ENCODE assay signal across 30 cellular contexts in genomic region chr11:44005956-44006355, GRCh38. TPM values are rescaled to one million over a fixed set of nuclear protein-coding genes. Genes with fewer than 3 reads are reported as not detected.
DNase-seq lines count a peak whose midpoint lies in the region; ATAC-seq and TF ChIP-seq lines count a peak whose summit lies in the region.
"Had no signal": no experiment of that assay in that cellular context is flagged by ENCODE, and none has a peak within 500 bp of the region (broad histone marks: within the 10 kb centered on the region; RNA-seq: fewer than 3 reads in every experiment).

No MANE protein-coding gene starts in this region.

- H3K79me2 ChIP-seq in OCI-LY3 (ENCODE audit: low read length) = peaks cover 15% of the 10 kb centered on the region
- H3K79me2 ChIP-seq: parathyroid adenoma had no signal

- 84 to 88% methylated on average over 1 of the region's 1 CpG for WGBS in sigmoid colon, 2 donors

- H3K27ac ChIP-seq in OCI-LY3 (ENCODE audit: low read length) = peak overlapping the region; percentile 97
- no peak overlapping the region for H3K27ac ChIP-seq in sigmoid colon
- H3K27ac ChIP-seq: parathyroid adenoma had no signal

- TF ChIP-seq EP300 in sigmoid colon (IDR thresholded peaks at IDR 0.05) = no peak

- H3K4me2 ChIP-seq in OCI-LY3 (ENCODE audit: low read length) = peak overlapping the region; percentile 54

- H3K27me3 ChIP-seq in OCI-LY3 (ENCODE audit: low read depth, low read length) = no peaks in the 10 kb centered on the region
- no peaks in the 10 kb centered on the region for H3K27me3 ChIP-seq in sigmoid colon
- H3K27me3 ChIP-seq: BE2C, tibial nerve had no signal

- H3K9me3 Mint-ChIP-seq in glutamatergic neuron (ENCODE audit: unreplicated experiment) = peaks cover 6% of the 10 kb centered on the region
- H3K9me3 Mint-ChIP-seq: activated CD4-positive, alpha-beta memory T cell treated with anti-CD3 and anti-CD28 coated beads for 36 hours; activated naive CD4-positive, alpha-beta T cell treated with anti-CD3 and anti-CD28 coated beads, Interleukin-2, amount 50 U/mL, for 24 hours; activated T-helper 2 cell treated with anti-CD3 and anti-CD28 coated beads, Interferon-gamma antibody, Interleukin-2, Interleukin-4, amounts not matched to agents 10 μg/mL and 5 μg/mL and 100 μg/mL, durations not matched to agents 14 hours and 24 hours and 36 hours; CD8-positive, alpha-beta memory T cell; natural killer cell treated with Interleukin-12 subunit alpha and Interleukin-12 subunit beta and Interleukin-15 and Interleukin-18, amount 100 ng/mL, for 72 hours; T-helper 2 cell treated with Interferon-gamma antibody and Interleukin-4, amounts not matched to agents 5 μg/mL and 100 μg/mL, for 36 hours had no signal

- ATAC-seq in GM19455 (IDR thresholded peaks at IDR 0.05; ENCODE audit: unreplicated experiment) = no peak
- no peak for ATAC-seq in HG02763 (IDR thresholded peaks at IDR 0.05; ENCODE audit: unreplicated experiment)
- ATAC-seq: HCT116; natural killer cell treated with Interleukin-12 subunit alpha and Interleukin-12 subunit beta and Interleukin-15 and Interleukin-18, amount 100 ng/mL, for 72 hours had no signal

- peaks cover 72% of the 10 kb centered on the region for H3K4me1 ChIP-seq in OCI-LY3 (ENCODE audit: low read length)
- no peaks in the 10 kb centered on the region for H3K4me1 ChIP-seq in sigmoid colon
- H3K4me1 ChIP-seq: parathyroid adenoma had no signal

- H3K4me3 ChIP-seq in OCI-LY3 (ENCODE audit: low read length) (peak overlapping the region; percentile 22; the same call in 1 of the 2 replicates), sigmoid colon (no peak overlapping the region)
- H3K4me3 ChIP-seq: tibial nerve had no signal

- no peak overlapping the region for H3K4me3 Mint-ChIP-seq in glutamatergic neuron (ENCODE audit: unreplicated experiment)
- H3K4me3 Mint-ChIP-seq: activated CD4-positive, alpha-beta memory T cell treated with anti-CD3 and anti-CD28 coated beads for 36 hours; activated naive CD4-positive, alpha-beta T cell treated with anti-CD3 and anti-CD28 coated beads, Interleukin-2, amount 50 U/mL, for 24 hours; CD8-positive, alpha-beta memory T cell; natural killer cell treated with Interleukin-12 subunit alpha and Interleukin-12 subunit beta and Interleukin-15 and Interleukin-18, amount 100 ng/mL, for 72 hours; T-helper 2 cell treated with Interferon-gamma antibody and Interleukin-4, amounts not matched to agents 5 μg/mL and 100 μg/mL, for 36 hours had no signal

- intact Hi-C loops in sigmoid colon (cut with DNase I) = no loop called here

- H3K9ac ChIP-seq in OCI-LY3 (ENCODE audit: low read length) = peak overlapping the region; percentile 80
- H3K9ac ChIP-seq: parathyroid adenoma had no signal

- no peaks in the 10 kb centered on the region for H3K36me3 Mint-ChIP-seq in glutamatergic neuron (ENCODE audit: unreplicated experiment)
- H3K36me3 Mint-ChIP-seq: activated CD4-positive, alpha-beta memory T cell treated with anti-CD3 and anti-CD28 coated beads for 36 hours; activated naive CD4-positive, alpha-beta T cell treated with anti-CD3 and anti-CD28 coated beads, Interleukin-2, amount 50 U/mL, for 24 hours; CD8-positive, alpha-beta memory T cell; natural killer cell treated with Interleukin-12 subunit alpha and Interleukin-12 subunit beta and Interleukin-15 and Interleukin-18, amount 100 ng/mL, for 72 hours had no signal

- H3K36me3 ChIP-seq in OCI-LY3 (replicated peaks; ENCODE audit: low read depth, low read length) (no peaks in the 10 kb centered on the region), sigmoid colon (no peaks in the 10 kb centered on the region)
- H3K36me3 ChIP-seq: BE2C, tibial nerve had no signal

- no peak overlapping the region for H3K27ac Mint-ChIP-seq in glutamatergic neuron (ENCODE audit: unreplicated experiment)
- H3K27ac Mint-ChIP-seq: activated CD4-positive, alpha-beta memory T cell treated with anti-CD3 and anti-CD28 coated beads for 36 hours; activated naive CD4-positive, alpha-beta T cell treated with anti-CD3 and anti-CD28 coated beads, Interleukin-2, amount 50 U/mL, for 24 hours; activated T-helper 2 cell treated with anti-CD3 and anti-CD28 coated beads, Interferon-gamma antibody, Interleukin-2, Interleukin-4, amounts not matched to agents 10 μg/mL and 5 μg/mL and 100 μg/mL, durations not matched to agents 14 hours and 24 hours and 36 hours; natural killer cell treated with Interleukin-12 subunit alpha and Interleukin-12 subunit beta and Interleukin-15 and Interleukin-18, amount 100 ng/mL, for 72 hours; T-helper 2 cell treated with Interferon-gamma antibody and Interleukin-4, amounts not matched to agents 5 μg/mL and 100 μg/mL, for 36 hours had no signal

- H3K9me3 ChIP-seq in OCI-LY3 (ENCODE audit: insufficient read depth, low read length) (no peaks in the 10 kb centered on the region), sigmoid colon (no peaks in the 10 kb centered on the region)
- H3K9me3 ChIP-seq: BE2C, tibial nerve had no signal

- H3K4me1 Mint-ChIP-seq in glutamatergic neuron (ENCODE audit: low read depth, unreplicated experiment) = peaks cover 23% of the 10 kb centered on the region
- H3K4me1 Mint-ChIP-seq: activated naive CD4-positive, alpha-beta T cell treated with anti-CD3 and anti-CD28 coated beads, Interleukin-2, amount 50 U/mL, for 24 hours; CD8-positive, alpha-beta memory T cell had no signal

- no peak for TF ChIP-seq CTCF in OCI-LY3 (IDR thresholded peaks at IDR 0.05; ENCODE audit: low read depth, low read length)
- no peak for TF ChIP-seq CTCF in glutamatergic neuron (IDR thresholded peaks at IDR 0.05; ENCODE audit: partially characterized antibody, unreplicated experiment)
- no peak for TF ChIP-seq CTCF in sigmoid colon (IDR thresholded peaks at IDR 0.05)

- H3K27me3 Mint-ChIP-seq in glutamatergic neuron (ENCODE audit: unreplicated experiment) = peaks cover 6% of the 10 kb centered on the region
- H3K27me3 Mint-ChIP-seq: activated naive CD4-positive, alpha-beta T cell treated with anti-CD3 and anti-CD28 coated beads, Interleukin-2, amount 50 U/mL, for 24 hours had no signal

- DNase-seq in D341Med (ENCODE audit: low spot score) (peak; percentile 9), glutamatergic neuron (peak; percentile 6), sigmoid colon (peak; percentile 51), NCI-H146 treated with DMSO at 0.1 percent for 48 hours (lab: John Stamatoyannopoulos, UW; ENCODE audit: unreplicated experiment) (no peak)
- DNase-seq in activated T-cell treated with anti-CD3 and anti-CD28 coated beads, Interleukin-2, amount 50 U/mL, for 1 hour = no peak
- DNase-seq: ACHN; activated CD4-positive, alpha-beta memory T cell treated with anti-CD3 and anti-CD28 coated beads for 36 hours; activated CD4-positive, alpha-beta T cell treated with anti-CD3 and anti-CD28 coated beads for 1 hour; CD8-positive, alpha-beta memory T cell; cortex of kidney; DMS153; erythroblast; kidney glomerular epithelial cell; NCI-H446; NCI-H774; stimulated activated CD4-positive, alpha-beta T cell treated with anti-CD3 and anti-CD28 coated beads, Interleukin-2, amount 100 ng/mL, for 24 hours had no signal

- no peaks in the 10 kb centered on the region for H4K20me1 ChIP-seq in OCI-LY3 (ENCODE audit: insufficient read depth, low read length)

- H2AFZ ChIP-seq in OCI-LY3 (ENCODE audit: low read depth, low read length) = no peak overlapping the region
- H2AFZ ChIP-seq: parathyroid adenoma had no signal

- TF ChIP-seq POLR2A in sigmoid colon (IDR thresholded peaks at IDR 0.05) = no peak

RNA-seq across cellular contexts. Expression of gene ACCSL, which starts 41.8 kb away (rescaled TPM):
- total RNA-seq in glutamatergic neuron (ENCODE audit: unreplicated experiment) (not detected), sigmoid colon (under 1 TPM in 1 of 4 donors, not detected in 3; 0.27 TPM)
- not detected for polyA plus RNA-seq in sigmoid colon
- total RNA-seq: activated CD4-positive, alpha-beta memory T cell treated with anti-CD3 and anti-CD28 coated beads for 36 hours; activated T-helper 2 cell treated with anti-CD3 and anti-CD28 coated beads, Interferon-gamma antibody, Interleukin-2, Interleukin-4, amounts not matched to agents 10 μg/mL and 5 μg/mL and 100 μg/mL, durations not matched to agents 14 hours and 24 hours and 36 hours; CD8-positive, alpha-beta memory T cell; LHCN-M2; lung microvascular endothelial cell; mucosa of gallbladder; natural killer cell treated with Interleukin-12 subunit alpha and Interleukin-12 subunit beta and Interleukin-15 and Interleukin-18, amount 100 ng/mL, for 72 hours had no signal
- polyA plus RNA-seq: CD8-positive, alpha-beta memory T cell had no signal

Comparison
In these comparisons a context has a peak if more than half of its experiments do, and no peak if none do; other contexts are left out.
1. DNase-seq: peak in D341Med (single experiment), glutamatergic neuron (single experiment) and sigmoid colon (single experiment); none in activated T-cell treated with anti-CD3 and anti-CD28 coated beads, Interleukin-2, amount 50 U/mL, for 1 hour (single experiment) and NCI-H146 treated with DMSO at 0.1 percent for 48 hours (single experiment).